10 cellular contexts compared by ENCODE assay signal in the genomic region with DNA sequence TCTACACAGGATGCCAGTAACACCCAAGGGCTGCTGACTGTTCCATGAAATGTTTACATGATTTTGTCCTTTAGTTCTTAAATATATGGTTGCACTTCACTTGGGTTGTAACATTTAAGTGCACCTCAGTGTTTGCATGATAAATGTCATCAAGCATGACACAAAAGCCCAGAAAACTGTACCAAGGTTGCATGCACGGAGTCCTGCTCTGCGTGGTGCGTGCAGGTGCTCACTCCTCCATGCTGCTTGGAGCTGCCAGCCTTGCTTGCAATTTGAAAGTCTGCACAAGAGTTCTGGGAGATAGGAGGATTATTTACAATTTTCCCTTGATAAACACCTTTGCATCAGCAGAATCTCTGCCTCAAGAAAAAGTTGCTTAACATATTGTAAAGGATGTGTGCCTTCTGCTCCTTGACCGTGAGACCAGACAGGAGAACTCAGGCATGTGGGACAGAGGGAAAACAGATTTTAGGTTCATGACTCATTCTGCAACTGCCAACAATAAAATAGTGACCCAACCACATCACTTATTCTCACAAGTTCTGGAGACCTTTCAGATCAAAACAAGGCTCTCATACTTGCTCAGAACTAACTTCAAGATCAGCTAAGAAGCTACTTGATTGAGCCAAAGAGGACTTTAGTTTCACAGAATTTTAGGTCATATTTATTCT. TPM values are rescaled to one million over a fixed set of nuclear protein-coding genes. Genes with fewer than 3 reads are reported as not detected.
A peak's percentile ranks its signal among the peaks of the same experiment; 100 is the strongest.
DNase-seq lines count a peak whose midpoint lies in the region; ATAC-seq and TF ChIP-seq lines count a peak whose summit lies in the region.
"Had no signal": no experiment of that assay in that cellular context is flagged by ENCODE, and none has a peak within 500 bp of the region (broad histone marks: within the 10 kb centered on the region; RNA-seq: fewer than 3 reads in every experiment).

No MANE protein-coding gene starts in this region.

- no peak for TF ChIP-seq POLR2A in testis (IDR thresholded peaks at IDR 0.05)

- H3K4me1 ChIP-seq in SJSA1 (replicated peaks) (peaks cover 13% of the 10 kb centered on the region), osteoblast (ENCODE audit: insufficient read depth, low read length) (peaks cover 13% of the 10 kb centered on the region), testis (no peaks in the 10 kb centered on the region)
- H3K4me1 ChIP-seq in CD4-positive, alpha-beta memory T cell (ENCODE audit: insufficient read depth, low read length): no peaks in the 10 kb centered on the region

- WGBS in testis, 2 donors: 82 to 85% methylated on average over 4 of the region's 4 CpGs

- no peaks in the 10 kb centered on the region for H3K79me2 ChIP-seq in osteoblast (ENCODE audit: insufficient read depth, low read length)

- CTCF ChIA-PET in CD4-positive, alpha-beta memory T cell (lab: Charles Lee; ENCODE audit: partially characterized antibody): interaction anchor here (12.0 kb wide), 1 partner anchor 243 kb away, joined by 423 read pairs; no protein-coding TSS in a partner anchor

- peak; percentile 41 for DNase-seq in GM12865 (ENCODE audit: low read depth)
- peak in 1 of 2 experiments; percentile 44 for DNase-seq in SJSA1 (ENCODE audit: low read depth in 1 of 2, low spot score in 2 of 2)
- DNase-seq in osteoblast (ENCODE audit: insufficient read length, low spot score, missing footprints): peak; percentile 47
- no peak for DNase-seq in activated CD4-positive, alpha-beta T cell treated with anti-CD3 and anti-CD28 coated beads for 1 hour
- DNase-seq in testis: no peak
- DNase-seq in CD4-positive, alpha-beta memory T cell: no peak
- DNase-seq in activated T-cell treated with anti-CD3 and anti-CD28 coated beads, Interleukin-2, amount 50 U/mL, for 1 hour: no peak
- DNase-seq: erythroblast, nucleus accumbens had no signal

- no peaks in the 10 kb centered on the region for H3K9me3 Mint-ChIP-seq in CD4-positive, alpha-beta memory T cell

- H2AFZ ChIP-seq in osteoblast (ENCODE audit: low read length): no peak overlapping the region

- H3K36me3 Mint-ChIP-seq in CD4-positive, alpha-beta memory T cell: peaks cover 32 to 34% of the 10 kb centered on the region in 2 donors

- H3K4me3 ChIP-seq in GM12865 (ENCODE audit: low read depth, low read length) (no peak overlapping the region), SJSA1 (no peak overlapping the region), osteoblast (ENCODE audit: insufficient read depth, low read length) (no peak overlapping the region), testis (no peak overlapping the region)
- no peak overlapping the region for H3K4me3 ChIP-seq in CD4-positive, alpha-beta memory T cell (ENCODE audit: low read length in 2 of 2)

- no peaks in the 10 kb centered on the region for H3K9me3 ChIP-seq in SJSA1 (replicated peaks)
- H3K9me3 ChIP-seq in osteoblast (ENCODE audit: low read depth, low read length): no peaks in the 10 kb centered on the region
- no peaks in the 10 kb centered on the region for H3K9me3 ChIP-seq in testis
- H3K9me3 ChIP-seq in CD4-positive, alpha-beta memory T cell (ENCODE audit: control insufficient read depth in 1 of 2, low read length in 2 of 2): no peaks in the 10 kb centered on the region

- H3K27me3 Mint-ChIP-seq in CD4-positive, alpha-beta memory T cell: no peaks in the 10 kb centered on the region

- H3K4me2 ChIP-seq in osteoblast (ENCODE audit: insufficient read depth, low read length): peak overlapping the region; percentile 7

- H3K27ac ChIP-seq in SJSA1: peak overlapping the region; percentile 31
- H3K27ac ChIP-seq in osteoblast (ENCODE audit: low read depth, low read length): peak overlapping the region; percentile 68
- no peak overlapping the region for H3K27ac ChIP-seq in testis
- no peak overlapping the region for H3K27ac ChIP-seq in CD4-positive, alpha-beta memory T cell (ENCODE audit: low read depth, low read length)

- peaks cover 0 to 3% (median 0%) of the 10 kb centered on the region in 4 donors for H3K4me1 Mint-ChIP-seq in CD4-positive, alpha-beta memory T cell

- TF ChIP-seq CTCF in GM12865 (IDR thresholded peaks at IDR 0.05; ENCODE audit: insufficient read depth, low read depth, low read length, missing control alignments) (no peak), osteoblast (IDR thresholded peaks at IDR 0.05; ENCODE audit: extremely low read depth, low read depth, low read length) (no peak), testis (IDR thresholded peaks at IDR 0.05) (no peak)

- no peak overlapping the region for H3K4me3 Mint-ChIP-seq in CD4-positive, alpha-beta memory T cell

- H3K36me3 ChIP-seq in SJSA1 (no peaks in the 10 kb centered on the region), osteoblast (ENCODE audit: insufficient read depth, low read length) (no peaks in the 10 kb centered on the region), testis (ENCODE audit: low read depth, missing control alignments) (no peaks in the 10 kb centered on the region)
- H3K36me3 ChIP-seq in CD4-positive, alpha-beta memory T cell (ENCODE audit: insufficient read depth, low read length): no peaks in the 10 kb centered on the region

- POLR2A ChIA-PET in CD4-positive, alpha-beta memory T cell (lab: Charles Lee; ENCODE audit: partially characterized antibody): no interaction called here

- no peaks in the 10 kb centered on the region for H4K20me1 ChIP-seq in osteoblast (ENCODE audit: insufficient read depth, low read length)

- H3K27me3 ChIP-seq in SJSA1 (replicated peaks): no peaks in the 10 kb centered on the region
- H3K27me3 ChIP-seq in osteoblast (ENCODE audit: insufficient read depth, low read length): no peaks in the 10 kb centered on the region
- no peaks in the 10 kb centered on the region for H3K27me3 ChIP-seq in testis
- H3K27me3 ChIP-seq in CD4-positive, alpha-beta memory T cell (ENCODE audit: insufficient read depth, low read length): no peaks in the 10 kb centered on the region

- intact Hi-C loops in testis (cut with DNase I; ENCODE audit: low total_unique reads): loop anchor here (5.0 to 10.0 kb wide), 2 partner anchors 141 to 244 kb away; no protein-coding TSS in a partner anchor
- intact Hi-C loops in CD4-positive, alpha-beta memory T cell (cut with micrococcal nuclease): no loop called here

- H3K27ac Mint-ChIP-seq in CD4-positive, alpha-beta memory T cell: no peak overlapping the region

- ATAC-seq in HG03060 (IDR thresholded peaks at IDR 0.05; ENCODE audit: low read depth, unreplicated experiment): peak; percentile 41

RNA-seq across cellular contexts. Expression of a gene that starts 49.0 kb away (rescaled TPM):
- total RNA-seq in SJSA1 (2014; rRNA removed; shearing (Covaris generic)): 0.32 TPM in 1 of 2 replicates, not detected in the other
- total RNA-seq in osteoblast (0.72 and 1.5 TPM in 2 replicates), testis (1 to 10 TPM; 2.7 to 2.9 TPM)
- polyA plus RNA-seq in testis (ENCODE audit: insufficient read depth, low read depth, low replicate concordance): 5.2 TPM
- total RNA-seq in CD4-positive, alpha-beta memory T cell: 1 to 10 TPM; 6.3 to 7.7 TPM
- polyA plus RNA-seq in CD4-positive, alpha-beta memory T cell: 1 to 10 TPM in 1 of 2 donors, under 1 TPM in 1; 0.77 to 1.4 TPM

Comparison
In these comparisons a context has a peak if more than half of its experiments do, and no peak if none do; other contexts are left out.
1. DNase-seq: peak in GM12865 (single experiment) and osteoblast (single experiment); none in activated CD4-positive, alpha-beta T cell treated with anti-CD3 and anti-CD28 coated beads for 1 hour (single experiment), testis (single experiment), CD4-positive, alpha-beta memory T cell (0 of 5) and activated T-cell treated with anti-CD3 and anti-CD28 coated beads, Interleukin-2, amount 50 U/mL, for 1 hour (single experiment).
2. H3K27ac ChIP-seq: peak in SJSA1 (single experiment) and osteoblast (single experiment); none in testis (0 of 2) and CD4-positive, alpha-beta memory T cell (single experiment).